In genomic region chr14:100408350-100409015, GRCh38 we compare ENCODE assay signal across 8 cellular contexts. TPM values are rescaled to one million over a fixed set of nuclear protein-coding genes. Genes with fewer than 3 reads are reported as not detected.
DNase-seq lines count a peak whose midpoint lies in the region; ATAC-seq, FAIRE-seq and TF ChIP-seq lines count a peak whose summit lies in the region.

No MANE protein-coding gene starts in this region.

- peaks cover 49% of the 10 kb centered on the region for H3K4me1 Mint-ChIP-seq in osteocyte (ENCODE audit: unreplicated experiment)

- no peak overlapping the region for H3K4me3 Mint-ChIP-seq in osteocyte (ENCODE audit: unreplicated experiment)

- H3K4me3 ChIP-seq in bronchial epithelial cell (ENCODE audit: low read depth, low read length) = no peak overlapping the region

- H3K36me3 ChIP-seq in bronchial epithelial cell (ENCODE audit: control insufficient read depth, insufficient read depth, low read length) = no peaks in the 10 kb centered on the region

- no peaks in the 10 kb centered on the region for H3K27me3 Mint-ChIP-seq in osteocyte (ENCODE audit: unreplicated experiment)

- H3K27me3 ChIP-seq in bronchial epithelial cell (ENCODE audit: control insufficient read depth, insufficient read depth, low read length) = no peaks in the 10 kb centered on the region

- peaks cover 1% of the 10 kb centered on the region for H3K36me3 Mint-ChIP-seq in osteocyte (ENCODE audit: unreplicated experiment)

- DNase-seq in EL (peak; percentile 88), NCI-H2227 treated with DMSO at 0.1 percent for 48 hours (lab: John Stamatoyannopoulos, UW) (peak; percentile 71), bronchial epithelial cell (ENCODE audit: low read depth) (peak; percentile 64), osteocyte (ENCODE audit: extremely low spot score, unreplicated experiment) (no peak), cerebellar cortex (ENCODE audit: low spot score) (no peak), GM13977 (ENCODE audit: low spot score) (no peak), DMS153 treated with DMSO at 0.1 percent for 48 hours (lab: John Stamatoyannopoulos, UW; ENCODE audit: unreplicated experiment) (no peak)

- no peaks in the 10 kb centered on the region for H3K9me3 Mint-ChIP-seq in osteocyte (ENCODE audit: unreplicated experiment)

- ATAC-seq in GM19324 (IDR thresholded peaks at IDR 0.05; ENCODE audit: low FRiP score, unreplicated experiment) = no peak

- in situ Hi-C loops in GM13977 (cut with MboI; ENCODE audit: low pct_unique_long_range_greater_than_20kb, low sequenced_read_pairs, unreplicated experiment) = no loop called here

- peak overlapping the region; percentile 44 for H3K27ac Mint-ChIP-seq in osteocyte (ENCODE audit: unreplicated experiment)

- TF ChIP-seq CTCF in bronchial epithelial cell (IDR thresholded peaks at IDR 0.05; ENCODE audit: insufficient read depth, low read length, severe bottlenecking) = no peak
- no peak for TF ChIP-seq CTCF in osteocyte (IDR thresholded peaks at IDR 0.05)
- no peak for TF ChIP-seq CTCF in GM13977 (IDR thresholded peaks at IDR 0.05; ENCODE audit: extremely low read depth, insufficient read depth, missing control alignments)

- no peak for FAIRE-seq in bronchial epithelial cell (lab: Jason Lieb, UNC)

RNA-seq across cellular contexts. Expression of gene WDR25, which starts 32.2 kb away (rescaled TPM):
- total RNA-seq in bronchial epithelial cell (14.2 and 19.2 TPM in 2 replicates), osteocyte (15.5 and 20.0 TPM in 2 replicates)

Comparison
In these comparisons a context has a peak if more than half of its experiments do, and no peak if none do; other contexts are left out.
1. DNase-seq: peak in EL (single experiment), NCI-H2227 treated with DMSO at 0.1 percent for 48 hours (single experiment) and bronchial epithelial cell (single experiment); none in osteocyte (single experiment), cerebellar cortex (single experiment), GM13977 (single experiment) and DMS153 treated with DMSO at 0.1 percent for 48 hours (single experiment).